In the genomic region with DNA sequence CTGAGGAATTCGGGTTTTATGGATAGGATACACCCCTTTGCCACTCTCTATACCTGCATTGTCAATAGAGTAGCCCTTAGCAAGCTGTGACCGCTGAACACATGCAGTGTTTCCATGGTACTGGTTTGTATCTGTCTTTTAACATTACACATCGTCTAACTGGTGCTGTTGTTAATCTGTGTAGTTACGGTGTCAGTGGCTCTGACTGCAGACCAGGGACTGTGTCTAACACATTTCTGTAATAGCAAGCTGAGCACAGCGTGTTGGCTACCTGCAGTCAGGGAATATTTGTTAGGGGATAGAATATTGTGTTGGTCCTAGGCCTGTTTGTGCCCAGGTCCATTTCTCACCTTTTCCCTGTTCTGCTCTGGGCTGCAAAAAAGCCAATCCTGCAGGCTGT, we compare ENCODE assay signal across 27 cellular contexts. TPM values are rescaled to one million over a fixed set of nuclear protein-coding genes. Genes with fewer than 3 reads are reported as not detected.
"Had no signal": no experiment of that assay in that cellular context is flagged by ENCODE, and none has a peak within 500 bp of the region (broad histone marks: within the 10 kb centered on the region; RNA-seq: fewer than 3 reads in every experiment).

No MANE protein-coding gene starts in this region.

- H3K4me3 ChIP-seq: MG63 had no signal

- DNase-seq: IMR-90; Karpas-422; KG1; MG63; NCI-H1092; NCI-H1105 treated with DMSO at 0.1 percent for 48 hours; NCI-H1417 treated with DMSO at 0.1 percent for 48 hours; NCI-H146; NCI-H1694 treated with DMSO at 0.1 percent for 48 hours; NCI-H1930; NCI-H2081; NCI-H2107; NCI-H2171; NCI-H226; NCI-H446; NCI-H510A; NCI-H524 treated with DMSO at 0.1 percent for 48 hours; NCI-H69; NK-92 treated with Interleukin-12 subunit alpha and Interleukin-12 subunit beta, amount 100 ng/mL, for 24 hours; PC-3; SHP77; SK-N-SH had no signal

- H3K36me3 ChIP-seq: MG63 had no signal

- H3K4me2 ChIP-seq: SK-N-SH had no signal

- H3K27ac ChIP-seq: RWPE1 had no signal

- ATAC-seq: HepG2, Panc1, PC-3 had no signal

- H3K27me3 ChIP-seq: MG63 had no signal

- H3K9me3 ChIP-seq: MG63, SK-N-SH had no signal

- H3K9ac ChIP-seq: SK-N-SH had no signal

RNA-seq across cellular contexts. Expression of a gene that starts 51.0 kb away (rescaled TPM):
- total RNA-seq: HepG2, HT-29, IMR-90, PC-3, SK-MEL-5 had no signal
- polyA plus RNA-seq: HepG2, IMR-90 had no signal
